Comparison of ENCODE assay signal across 12 cellular contexts in the genomic region with DNA sequence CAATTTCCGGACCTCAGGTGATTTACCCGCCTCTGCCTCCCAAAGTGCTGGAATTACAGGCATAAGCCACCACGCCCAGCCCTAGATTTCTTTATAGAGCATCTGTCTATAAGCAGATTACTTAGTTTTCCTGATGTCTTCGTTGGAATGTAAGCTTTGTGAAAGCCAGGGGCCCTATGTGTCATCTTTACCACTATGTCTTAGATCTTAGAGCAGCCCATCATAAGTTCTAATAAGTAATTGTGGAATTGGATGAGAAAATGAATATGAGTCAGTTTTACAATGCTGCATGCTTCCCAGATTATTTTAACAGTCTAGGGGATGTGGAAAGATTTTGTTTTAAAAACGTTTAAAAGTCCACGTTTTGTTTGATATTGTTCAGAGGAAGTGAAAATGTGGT. TPM values are rescaled to one million over a fixed set of nuclear protein-coding genes. Genes with fewer than 3 reads are reported as not detected.
A peak's percentile ranks its signal among the peaks of the same experiment; 100 is the strongest.
DNase-seq lines count a peak whose midpoint lies in the region; ATAC-seq and TF ChIP-seq lines count a peak whose summit lies in the region.
"Had no signal": no experiment of that assay in that cellular context is flagged by ENCODE, and none has a peak within 500 bp of the region (broad histone marks: within the 10 kb centered on the region; RNA-seq: fewer than 3 reads in every experiment).

No MANE protein-coding gene starts in this region.

- peak overlapping the region; percentile 15 for H3K4me3 Mint-ChIP-seq in natural killer cell

- peaks cover 98% of the 10 kb centered on the region for H4K20me1 ChIP-seq in SK-N-SH (ENCODE audit: insufficient read depth)

- H3K9ac ChIP-seq in SK-N-SH, result no peak overlapping the region

- no peaks in the 10 kb centered on the region for H3K27me3 ChIP-seq in SK-N-SH (ENCODE audit: insufficient read depth)
- H3K27me3 ChIP-seq: Peyer's patch, testis had no signal

- H3K4me1 ChIP-seq in SK-N-SH (ENCODE audit: control insufficient read depth in 1 of 2, insufficient read depth in 2 of 2, low read depth in 1 of 2, low read length in 1 of 2), result peaks cover under 1 to 7% of the 10 kb centered on the region in 2 experiments; a peak in 2 of 4 replicates

- no peak overlapping the region for H2AFZ ChIP-seq in SK-N-SH (ENCODE audit: low read depth)

- TF ChIP-seq EP300 in SK-N-SH (IDR thresholded peaks at IDR 0.05; ENCODE audit: borderline replicate concordance in 1 of 2, low read depth in 1 of 2, low read length in 1 of 2), result no peak

- H3K36me3 Mint-ChIP-seq in natural killer cell, result no peaks in the 10 kb centered on the region

- POLR2A ChIA-PET in SK-N-SH (lab: Yijun Ruan, JAX), result no interaction called here

- no peak for DNase-seq in SK-N-SH
- peak; percentile 52 for DNase-seq in HT1080 (ENCODE audit: low read depth)
- DNase-seq in amniotic epithelial cell (ENCODE audit: low read depth), result peak; percentile 60
- DNase-seq in natural killer cell, result no peak
- no peak for DNase-seq in SHP77 (lab: John Stamatoyannopoulos, UW)
- DNase-seq in ACHN, result no peak
- DNase-seq: Peyer's patch, right cardiac atrium, testis had no signal

- no peak overlapping the region for H3K4me2 ChIP-seq in SK-N-SH
- H3K4me2 ChIP-seq: A549 had no signal

- in situ Hi-C loops in ACHN (cut with HindIII; ENCODE audit: low pct_ligation_motif_present, low pct_unique_long_range_greater_than_20kb, low sequenced_read_pairs), result no loop called here

- peaks cover 36 to 57% of the 10 kb centered on the region in 2 experiments for H3K36me3 ChIP-seq in SK-N-SH (replicated peaks in 1 of 2; ENCODE audit: control insufficient read depth in 1 of 2, insufficient read depth in 2 of 2, low read length in 1 of 2)

- TF ChIP-seq CTCF in SK-N-SH (IDR thresholded peaks at IDR 0.05) (no peak), natural killer cell (IDR thresholded peaks at IDR 0.05) (no peak)

- WGBS in SK-N-SH (ENCODE audit: low lambda C conversion rate), result 73% methylated on average over 6 of the region's 6 CpGs

- TF ChIP-seq RAD21 in SK-N-SH (IDR thresholded peaks at IDR 0.05; ENCODE audit: low read length), result no peak

- H3K4me1 Mint-ChIP-seq in natural killer cell, result peaks cover 39 to 54% of the 10 kb centered on the region in 2 donors

- H3K9me3 Mint-ChIP-seq in natural killer cell, result no peaks in the 10 kb centered on the region

- no peaks in the 10 kb centered on the region for H3K27me3 Mint-ChIP-seq in natural killer cell (ENCODE audit: low read depth in 2 of 2)

- CTCF ChIA-PET in SK-N-SH (lab: Yijun Ruan, JAX), result interaction anchor here (1.3 kb wide), 1 partner anchor 509 kb away, joined by 4 read pairs; no protein-coding TSS in a partner anchor

- no peak overlapping the region for H3K4me3 ChIP-seq in SK-N-SH (ENCODE audit: low read depth in 2 of 2, low read length in 1 of 2)
- H3K4me3 ChIP-seq: A549, Peyer's patch, testis had no signal

- peaks cover 100% of the 10 kb centered on the region for H3K79me2 ChIP-seq in SK-N-SH (ENCODE audit: insufficient read depth)

- intact Hi-C loops in natural killer cell (cut with micrococcal nuclease), result no loop called here

- H3K9me3 ChIP-seq in SK-N-SH, result no peaks in the 10 kb centered on the region
- H3K9me3 ChIP-seq: A549, Peyer's patch, testis had no signal

- peak overlapping the region; percentile 67 to 80 for H3K27ac Mint-ChIP-seq in natural killer cell

- H3F3A ChIP-seq in SK-N-SH (replicated peaks; ENCODE audit: insufficient read depth), result peaks cover 48% of the 10 kb centered on the region

- H3K9me2 ChIP-seq in SK-N-SH, result no peaks in the 10 kb centered on the region

- peak overlapping the region in 1 of 2 experiments; percentile 59; a peak in 2 of 4 replicates for H3K27ac ChIP-seq in SK-N-SH (ENCODE audit: low read depth in 2 of 2, low read length in 1 of 2)
- H3K27ac ChIP-seq: A549, Peyer's patch, testis had no signal

- ATAC-seq in SK-N-SH treated with all-trans-retinoic acid at 6 μM for 48 hours, result peak; percentile 12; the same call in 1 of the 3 replicates
- ATAC-seq in natural killer cell, result no peak
- no peak for ATAC-seq in GM18520 (IDR thresholded peaks at IDR 0.05; ENCODE audit: unreplicated experiment)
- ATAC-seq: A549, right cardiac atrium had no signal

TF ChIP-seq in SK-N-SH treated with all-trans-retinoic acid at 6 μM for 48 hours, 23 proteins besides CTCF, POLR2A, EP300 and RAD21:
- no peak for TF ChIP-seq ZNF70 (CRISPR knock-in tag; IDR thresholded peaks at IDR 0.05)

TF ChIP-seq in SK-N-SH, 30 proteins besides CTCF, POLR2A, EP300 and RAD21:
- TF ChIP-seq, protein P1, sequence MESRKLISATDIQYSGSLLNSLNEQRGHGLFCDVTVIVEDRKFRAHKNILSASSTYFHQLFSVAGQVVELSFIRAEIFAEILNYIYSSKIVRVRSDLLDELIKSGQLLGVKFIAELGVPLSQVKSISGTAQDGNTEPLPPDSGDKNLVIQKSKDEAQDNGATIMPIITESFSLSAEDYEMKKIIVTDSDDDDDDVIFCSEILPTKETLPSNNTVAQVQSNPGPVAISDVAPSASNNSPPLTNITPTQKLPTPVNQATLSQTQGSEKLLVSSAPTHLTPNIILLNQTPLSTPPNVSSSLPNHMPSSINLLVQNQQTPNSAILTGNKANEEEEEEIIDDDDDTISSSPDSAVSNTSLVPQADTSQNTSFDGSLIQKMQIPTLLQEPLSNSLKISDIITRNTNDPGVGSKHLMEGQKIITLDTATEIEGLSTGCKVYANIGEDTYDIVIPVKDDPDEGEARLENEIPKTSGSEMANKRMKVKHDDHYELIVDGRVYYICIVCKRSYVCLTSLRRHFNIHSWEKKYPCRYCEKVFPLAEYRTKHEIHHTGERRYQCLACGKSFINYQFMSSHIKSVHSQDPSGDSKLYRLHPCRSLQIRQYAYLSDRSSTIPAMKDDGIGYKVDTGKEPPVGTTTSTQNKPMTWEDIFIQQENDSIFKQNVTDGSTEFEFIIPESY (IDR thresholded peaks at IDR 0.05; ENCODE audit: borderline replicate concordance, low read depth), result no peak
- TF ChIP-seq SIN3A (IDR thresholded peaks at IDR 0.05; ENCODE audit: borderline replicate concordance, low read depth, low read length) (no peak), POLR2AphosphoS5 (IDR thresholded peaks at IDR 0.05; ENCODE audit: low read depth, low read length) (no peak), EZH2phosphoT487 (IDR thresholded peaks at IDR 0.05; ENCODE audit: borderline replicate concordance, low read depth) (no peak), RXRA (IDR thresholded peaks at IDR 0.05; ENCODE audit: borderline replicate concordance, low read depth) (no peak), YY1 (IDR thresholded peaks at IDR 0.05; ENCODE audit: low read depth) (no peak), MEF2A (IDR thresholded peaks at IDR 0.05; ENCODE audit: borderline replicate concordance, low read depth) (no peak), RCOR1 (IDR thresholded peaks at IDR 0.05; ENCODE audit: low read length) (no peak), CHD2 (IDR thresholded peaks at IDR 0.05; ENCODE audit: low read length, partially characterized antibody) (no peak)
- TF ChIP-seq, protein P2, sequence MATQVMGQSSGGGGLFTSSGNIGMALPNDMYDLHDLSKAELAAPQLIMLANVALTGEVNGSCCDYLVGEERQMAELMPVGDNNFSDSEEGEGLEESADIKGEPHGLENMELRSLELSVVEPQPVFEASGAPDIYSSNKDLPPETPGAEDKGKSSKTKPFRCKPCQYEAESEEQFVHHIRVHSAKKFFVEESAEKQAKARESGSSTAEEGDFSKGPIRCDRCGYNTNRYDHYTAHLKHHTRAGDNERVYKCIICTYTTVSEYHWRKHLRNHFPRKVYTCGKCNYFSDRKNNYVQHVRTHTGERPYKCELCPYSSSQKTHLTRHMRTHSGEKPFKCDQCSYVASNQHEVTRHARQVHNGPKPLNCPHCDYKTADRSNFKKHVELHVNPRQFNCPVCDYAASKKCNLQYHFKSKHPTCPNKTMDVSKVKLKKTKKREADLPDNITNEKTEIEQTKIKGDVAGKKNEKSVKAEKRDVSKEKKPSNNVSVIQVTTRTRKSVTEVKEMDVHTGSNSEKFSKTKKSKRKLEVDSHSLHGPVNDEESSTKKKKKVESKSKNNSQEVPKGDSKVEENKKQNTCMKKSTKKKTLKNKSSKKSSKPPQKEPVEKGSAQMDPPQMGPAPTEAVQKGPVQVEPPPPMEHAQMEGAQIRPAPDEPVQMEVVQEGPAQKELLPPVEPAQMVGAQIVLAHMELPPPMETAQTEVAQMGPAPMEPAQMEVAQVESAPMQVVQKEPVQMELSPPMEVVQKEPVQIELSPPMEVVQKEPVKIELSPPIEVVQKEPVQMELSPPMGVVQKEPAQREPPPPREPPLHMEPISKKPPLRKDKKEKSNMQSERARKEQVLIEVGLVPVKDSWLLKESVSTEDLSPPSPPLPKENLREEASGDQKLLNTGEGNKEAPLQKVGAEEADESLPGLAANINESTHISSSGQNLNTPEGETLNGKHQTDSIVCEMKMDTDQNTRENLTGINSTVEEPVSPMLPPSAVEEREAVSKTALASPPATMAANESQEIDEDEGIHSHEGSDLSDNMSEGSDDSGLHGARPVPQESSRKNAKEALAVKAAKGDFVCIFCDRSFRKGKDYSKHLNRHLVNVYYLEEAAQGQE (IDR thresholded peaks at IDR 0.05; ENCODE audit: low read depth, low read length), result no peak

RNA-seq across cellular contexts. Expression of gene ZBTB2, which starts 9.1 kb away (rescaled TPM):
- polyA plus RNA-seq in SK-N-SH (2012; rRNA removed), result 6.7 and 7.8 TPM in 2 replicates
- polyA plus RNA-seq in SK-N-SH (2012; cell fraction: cytosol; rRNA removed), result 6.2 and 7.0 TPM in 2 replicates
- polyA plus RNA-seq in SK-N-SH (2012; cell fraction: nucleus; rRNA removed), result 3.3 and 5.3 TPM in 2 replicates
- 28.6 and 34.6 TPM in 2 replicates for total RNA-seq in HT1080 (2014; rRNA removed; shearing (Covaris generic))
- 16.3 and 17.8 TPM in 2 replicates for polyA plus RNA-seq in HT1080 (2015; cell fraction: cytosol; rRNA removed)
- 7.3 and 8.8 TPM in 2 replicates for polyA plus RNA-seq in HT1080 (2015; cell fraction: nucleus; rRNA removed)
- total RNA-seq in natural killer cell, result 10 to 100 TPM; 27.4 to 36.9 (median 29.9) TPM

RNA-seq across cellular contexts. Expression of gene RMND1, which starts 51.5 kb away (rescaled TPM):
- 14.8 and 17.9 TPM in 2 replicates for polyA plus RNA-seq in SK-N-SH (2012; rRNA removed)
- 21.2 and 23.7 TPM in 2 replicates for polyA plus RNA-seq in SK-N-SH (2012; cell fraction: cytosol; rRNA removed)
- polyA plus RNA-seq in SK-N-SH (2012; cell fraction: nucleus; rRNA removed), result 11.6 and 15.4 TPM in 2 replicates
- 33.3 and 37.2 TPM in 2 replicates for total RNA-seq in HT1080 (2014; rRNA removed; shearing (Covaris generic))
- 30.5 and 35.3 TPM in 2 replicates for polyA plus RNA-seq in HT1080 (2015; cell fraction: cytosol; rRNA removed)
- polyA plus RNA-seq in HT1080 (2015; cell fraction: nucleus; rRNA removed), result 23.6 and 27.3 TPM in 2 replicates
- total RNA-seq in natural killer cell, result 10 to 100 TPM; 10.6 to 14.7 (median 11.3) TPM

Comparison
In these comparisons a context has a peak if more than half of its experiments do, and no peak if none do; other contexts are left out.
1. DNase-seq: peak in HT1080 (single experiment) and amniotic epithelial cell (single experiment); none in SK-N-SH (single experiment), natural killer cell (single experiment), SHP77 (0 of 2) and ACHN (single experiment).